In the genomic region with DNA sequence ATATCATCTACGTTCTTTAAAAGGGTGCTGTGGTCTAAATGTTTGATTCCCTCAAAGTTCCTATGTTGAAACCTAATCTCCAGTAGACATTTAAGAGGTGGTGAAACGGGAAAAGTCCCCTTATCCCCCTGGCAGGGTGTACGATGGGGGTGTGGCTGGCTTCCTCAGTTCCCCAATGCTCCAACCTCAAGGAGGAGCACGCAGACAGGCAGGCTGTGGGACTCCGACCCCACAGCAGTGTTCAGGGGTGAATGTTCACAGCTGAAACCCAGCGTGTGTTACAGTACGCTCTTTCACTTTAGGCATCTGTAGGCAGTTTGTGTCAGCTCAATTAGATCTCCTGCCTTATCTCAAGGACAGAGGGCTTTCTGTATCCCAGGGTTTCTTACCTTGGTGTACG, we compare ENCODE assay signal across 21 cellular contexts.
"Had no signal": no experiment of that assay in that cellular context is flagged by ENCODE, and none has a peak within 500 bp of the region (broad histone marks: within the 10 kb centered on the region; RNA-seq: fewer than 3 reads in every experiment).

No MANE protein-coding gene starts in this region.

- H3K4me3 Mint-ChIP-seq: activated CD4-positive, alpha-beta T cell treated with anti-CD3 and anti-CD28 coated beads, Interleukin-2, amount 10 ng/mL, durations not matched to agents 7 days and 5 days; activated CD8-positive, alpha-beta memory T cell treated with anti-CD3 and anti-CD28 coated beads, Interleukin-2, amount 10 ng/mL, durations not matched to agents 7 days and 5 days; activated CD8-positive, alpha-beta T cell treated with anti-CD3 and anti-CD28 coated beads for 36 hours; activated naive CD8-positive, alpha-beta T cell treated with anti-CD3 and anti-CD28 coated beads, Interleukin-2, amount 10 ng/mL, durations not matched to agents 7 days and 5 days; nephron; stimulated activated memory B cell treated with anti-CD40 and anti-IgM and Interleukin-4, amounts not matched to agents 10 μg/mL and 1 μg/mL and 100 μg/mL, for 72 hours; T-cell had no signal

- H3K27ac Mint-ChIP-seq: activated CD8-positive, alpha-beta memory T cell treated with anti-CD3 and anti-CD28 coated beads, Interleukin-2, amount 10 ng/mL, durations not matched to agents 7 days and 5 days; activated CD8-positive, alpha-beta T cell treated with anti-CD3 and anti-CD28 coated beads for 36 hours; activated naive CD8-positive, alpha-beta T cell treated with anti-CD3 and anti-CD28 coated beads, Interleukin-2, amount 10 ng/mL, durations not matched to agents 7 days and 5 days; nephron; stimulated activated memory B cell treated with anti-CD40 and anti-IgM and Interleukin-4, amounts not matched to agents 10 μg/mL and 1 μg/mL and 100 μg/mL, for 72 hours; T-cell had no signal

- ATAC-seq: activated CD8-positive, alpha-beta memory T cell treated with anti-CD3 and anti-CD28 coated beads, Interleukin-2, amount 10 ng/mL, durations not matched to agents 7 days and 5 days; activated CD8-positive, alpha-beta T cell treated with anti-CD3 and anti-CD28 coated beads for 36 hours; left colon; sciatic nerve; stimulated activated memory B cell treated with anti-CD40 and anti-IgM and Interleukin-4, amounts not matched to agents 10 μg/mL and 1 μg/mL and 100 μg/mL, for 72 hours; T-cell had no signal

- FAIRE-seq: bronchial epithelial cell, keratinocyte, small intestine had no signal

- H3K9me3 Mint-ChIP-seq: activated CD4-positive, alpha-beta T cell treated with anti-CD3 and anti-CD28 coated beads, Interleukin-2, amount 10 ng/mL, durations not matched to agents 7 days and 5 days; activated CD8-positive, alpha-beta T cell treated with anti-CD3 and anti-CD28 coated beads for 36 hours; activated naive CD8-positive, alpha-beta T cell treated with anti-CD3 and anti-CD28 coated beads, Interleukin-2, amount 10 ng/mL, durations not matched to agents 7 days and 5 days; nephron; stimulated activated memory B cell treated with anti-CD40 and anti-IgM and Interleukin-4, amounts not matched to agents 10 μg/mL and 1 μg/mL and 100 μg/mL, for 72 hours; T-cell had no signal

- H3K4me1 Mint-ChIP-seq: stimulated activated memory B cell treated with anti-CD40 and anti-IgM and Interleukin-4, amounts not matched to agents 10 μg/mL and 1 μg/mL and 100 μg/mL, for 72 hours had no signal

- DNase-seq: activated CD4-positive, alpha-beta T cell treated with anti-CD3 and anti-CD28 coated beads, Interleukin-2, amount 10 ng/mL, durations not matched to agents 7 days and 5 days; activated CD8-positive, alpha-beta memory T cell treated with anti-CD3 and anti-CD28 coated beads, Interleukin-2, amount 10 ng/mL, durations not matched to agents 7 days and 5 days; activated CD8-positive, alpha-beta T cell treated with anti-CD3 and anti-CD28 coated beads for 36 hours; activated naive CD8-positive, alpha-beta T cell treated with anti-CD3 and anti-CD28 coated beads, Interleukin-2, amount 10 ng/mL, durations not matched to agents 7 days and 5 days; activated T-cell treated with anti-CD3 and anti-CD28 coated beads for 4 hours; amygdala; left colon; mesenchymal stem cell; occipital lobe; posterior cingulate gyrus; small intestine; stimulated activated CD4-positive, alpha-beta T cell treated with anti-CD3 and anti-CD28 coated beads, Interleukin-2, amount 100 ng/mL, for 24 hours; T-cell; T1000; transverse colon; uterus had no signal

- H3K27me3 Mint-ChIP-seq: activated CD4-positive, alpha-beta T cell treated with anti-CD3 and anti-CD28 coated beads, Interleukin-2, amount 10 ng/mL, durations not matched to agents 7 days and 5 days; activated CD8-positive, alpha-beta memory T cell treated with anti-CD3 and anti-CD28 coated beads, Interleukin-2, amount 10 ng/mL, durations not matched to agents 7 days and 5 days; activated CD8-positive, alpha-beta T cell treated with anti-CD3 and anti-CD28 coated beads for 36 hours; activated naive CD8-positive, alpha-beta T cell treated with anti-CD3 and anti-CD28 coated beads, Interleukin-2, amount 10 ng/mL, durations not matched to agents 7 days and 5 days; stimulated activated memory B cell treated with anti-CD40 and anti-IgM and Interleukin-4, amounts not matched to agents 10 μg/mL and 1 μg/mL and 100 μg/mL, for 72 hours; T-cell had no signal
